In genomic region chr4:56692576-56692975, GRCh38 we compare ENCODE assay signal across 17 cellular contexts. TPM values are rescaled to one million over a fixed set of nuclear protein-coding genes. Genes with fewer than 3 reads are reported as not detected.
DNase-seq lines count a peak whose midpoint lies in the region; ATAC-seq and TF ChIP-seq lines count a peak whose summit lies in the region.
"Had no signal": no experiment of that assay in that cellular context is flagged by ENCODE, and none has a peak within 500 bp of the region (broad histone marks: within the 10 kb centered on the region; RNA-seq: fewer than 3 reads in every experiment).

No MANE protein-coding gene starts in this region.

- H3K4me1 Mint-ChIP-seq in brain (peaks cover 36% of the 10 kb centered on the region), nephron progenitor cell (peaks cover 13% of the 10 kb centered on the region)

- no peaks in the 10 kb centered on the region for H3K9me3 ChIP-seq in aorta (ENCODE audit: control insufficient read depth, low read length)
- H3K9me3 ChIP-seq: HAP-1 had no signal

- no peaks in the 10 kb centered on the region for H3K36me3 ChIP-seq in aorta (ENCODE audit: control insufficient read depth in 1 of 2, insufficient read depth in 2 of 2, low read length in 1 of 2)
- H3K36me3 ChIP-seq: HAP-1, SJCRH30 had no signal

- peak; percentile 45 for DNase-seq in NCI-H510A treated with DMSO at 0.1 percent for 48 hours (lab: John Stamatoyannopoulos, UW)
- DNase-seq in NCI-H510A (lab: John Stamatoyannopoulos, UW) = no peak
- DNase-seq in nephron progenitor cell = no peak
- no peak for DNase-seq in NCI-H345 (lab: John Stamatoyannopoulos, UW)
- no peak for DNase-seq in aorta
- DNase-seq in DMS153 treated with DMSO at 0.1 percent for 48 hours (lab: John Stamatoyannopoulos, UW; ENCODE audit: unreplicated experiment) = no peak
- DNase-seq: CD4-positive, alpha-beta T cell; DND-41; IMR-90; NCI-H1417 treated with DMSO at 0.1 percent for 48 hours; NCI-H187 treated with DMSO at 0.1 percent for 48 hours; SJCRH30 had no signal

- H3K36me3 Mint-ChIP-seq in brain (no peaks in the 10 kb centered on the region), nephron progenitor cell (ENCODE audit: low read depth) (no peaks in the 10 kb centered on the region)

- H3K27ac ChIP-seq in aorta (ENCODE audit: low read depth in 1 of 2, low read length in 2 of 2) = no peak overlapping the region
- H3K27ac ChIP-seq: SJCRH30 had no signal

- WGBS in aorta, 2 donors = 39 to 47% methylated on average over 4 of the region's 4 CpGs

- H3K27ac Mint-ChIP-seq in brain (peak overlapping the region in 3 of 5 experiments; percentile 76 to 85 (median 85)), nephron progenitor cell (peak overlapping the region; percentile 84)
- H3K27ac Mint-ChIP-seq: CD4-positive, alpha-beta T cell had no signal

- no peak for TF ChIP-seq CTCF in brain (conservative IDR thresholded peaks at IDR 0.05)
- TF ChIP-seq CTCF in nephron progenitor cell (IDR thresholded peaks at IDR 0.05) = no peak

- intact Hi-C loops in aorta (cut with DNase I) = no loop called here

- ATAC-seq in aorta (ENCODE audit: low FRiP score) = no peak
- ATAC-seq: Panc1 had no signal

- no peaks in the 10 kb centered on the region for H3K27me3 ChIP-seq in aorta (ENCODE audit: control insufficient read depth in 1 of 2, insufficient read depth in 2 of 2, low read length in 1 of 2)
- H3K27me3 ChIP-seq: SJCRH30 had no signal

- H3K4me3 Mint-ChIP-seq in brain (peak overlapping the region in 1 of 5 experiments; percentile 26), nephron progenitor cell (no peak overlapping the region)
- H3K4me3 Mint-ChIP-seq: CD4-positive, alpha-beta T cell had no signal

- H3K4me1 ChIP-seq in aorta (ENCODE audit: control insufficient read depth in 1 of 2, insufficient read depth in 2 of 2, low read length in 2 of 2) = no peaks in the 10 kb centered on the region

- H3K9me3 Mint-ChIP-seq in brain = peaks cover 0 to 7% (median 5%) of the 10 kb centered on the region in 5 experiments
- H3K9me3 Mint-ChIP-seq in nephron progenitor cell = peaks cover 11% of the 10 kb centered on the region
- H3K9me3 Mint-ChIP-seq: CD4-positive, alpha-beta T cell had no signal

- H3K27me3 Mint-ChIP-seq in brain (no peaks in the 10 kb centered on the region), nephron progenitor cell (ENCODE audit: low read depth, poor library complexity) (peaks cover 3% of the 10 kb centered on the region)
- H3K27me3 Mint-ChIP-seq: CD4-positive, alpha-beta T cell had no signal

- H3K4me3 ChIP-seq in aorta (ENCODE audit: low read length in 2 of 2) = no peak overlapping the region
- H3K4me3 ChIP-seq: HAP-1, SJCRH30 had no signal

RNA-seq across cellular contexts. Expression of gene HOPX, which starts 11.5 kb away (rescaled TPM):
- polyA plus RNA-seq in brain (ENCODE audit: insufficient read depth, low read depth, low replicate concordance) (40.9 TPM), aorta (10 to 100 TPM in 1 of 2 donors, under 1 TPM in 1; 0.51 to 20.4 TPM)
- total RNA-seq in aorta = 1 to 10 TPM; 3.5 to 6.8 TPM
- total RNA-seq: MCF 10A, SJCRH30 had no signal
- polyA plus RNA-seq: BJ had no signal
